Comparison of ENCODE assay signal across 10 cellular contexts in the genomic region with DNA sequence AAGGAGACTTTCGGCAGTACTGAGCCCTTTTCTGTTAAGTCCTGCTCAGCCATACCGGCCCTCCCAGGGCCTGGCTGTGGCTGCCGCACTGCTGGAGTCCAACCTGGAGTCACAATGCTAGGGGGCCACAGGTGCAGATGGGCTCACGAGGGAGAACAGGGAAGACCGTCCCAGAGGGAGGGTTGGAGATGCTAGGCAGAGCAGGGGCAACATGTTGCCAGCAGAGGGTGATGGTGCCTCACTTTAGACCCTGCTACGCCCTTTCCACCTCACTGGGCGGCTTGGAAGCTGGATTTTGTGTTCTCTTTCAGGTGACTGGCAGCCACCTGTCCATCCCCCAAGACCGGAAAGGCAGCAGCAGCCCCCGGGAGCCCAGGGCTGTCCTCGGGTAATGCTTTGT. TPM values are rescaled to one million over a fixed set of nuclear protein-coding genes. Genes with fewer than 3 reads are reported as not detected.
A peak's percentile ranks its signal among the peaks of the same experiment; 100 is the strongest.
DNase-seq lines count a peak whose midpoint lies in the region; ATAC-seq and TF ChIP-seq lines count a peak whose summit lies in the region.
"Not testable (repeated sequence)": the region's sequence is repeated elsewhere in the genome, so short reads cannot be mapped to it uniquely, and the experiment has no call there.
"Had no signal": no experiment of that assay in that cellular context is flagged by ENCODE, and none has a peak within 500 bp of the region (broad histone marks: within the 10 kb centered on the region; RNA-seq: fewer than 3 reads in every experiment).

No MANE protein-coding gene starts in this region.

- not testable (repeated sequence) for H3K79me2 ChIP-seq in SK-N-SH (ENCODE audit: insufficient read depth); fibroblast of lung (ENCODE audit: control insufficient read depth, insufficient read depth, low read length)

- TF ChIP-seq CTCF in SK-N-SH (IDR thresholded peaks at IDR 0.05) (peak; percentile 46), fibroblast of lung (conservative IDR thresholded peaks at IDR 0.05 in 1 of 2, IDR thresholded peaks at IDR 0.05 in 1 of 2; ENCODE audit: low read depth in 1 of 2, low read length in 2 of 2) (peak; percentile 33 to 34), lower lobe of right lung (IDR thresholded peaks at IDR 0.05) (peak; percentile 47)

- not testable (repeated sequence) for H3K4me2 ChIP-seq in SK-N-SH; fibroblast of lung (ENCODE audit: extremely low read depth, insufficient read depth, low read length)

- peaks cover 18% of the 10 kb centered on the region for H3K27me3 Mint-ChIP-seq in activated naive CD8-positive, alpha-beta T cell treated with anti-CD3 and anti-CD28 coated beads, Interleukin-2, amount 50 U/mL, for 24 hours

- H3K36me3 Mint-ChIP-seq in activated naive CD8-positive, alpha-beta T cell treated with anti-CD3 and anti-CD28 coated beads, Interleukin-2, amount 50 U/mL, for 24 hours (ENCODE audit: low read depth) = not testable (repeated sequence)

- not testable (repeated sequence) for H3K4me1 ChIP-seq in SK-N-SH (ENCODE audit: control insufficient read depth in 1 of 2, insufficient read depth in 2 of 2, low read depth in 1 of 2, low read length in 1 of 2); fibroblast of lung (ENCODE audit: control insufficient read depth, extremely low read depth, insufficient read depth, low read length); lower lobe of right lung

- not testable (repeated sequence) for H3K9ac ChIP-seq in SK-N-SH; fibroblast of lung (ENCODE audit: insufficient read depth, low read length)

- POLR2A ChIA-PET in SK-N-SH (lab: Yijun Ruan, JAX) = not testable (repeated sequence)

- H3K4me3 ChIP-seq in SK-N-SH (ENCODE audit: low read depth in 2 of 2, low read length in 1 of 2); fibroblast of lung (replicated peaks in 1 of 4; ENCODE audit: control extremely low read depth in 1 of 4, insufficient read depth in 1 of 4, low read depth in 3 of 4, low read length in 4 of 4); lower lobe of right lung: not testable (repeated sequence)

- H4K20me1 ChIP-seq in SK-N-SH (ENCODE audit: insufficient read depth); fibroblast of lung (ENCODE audit: control insufficient read depth, extremely low read depth, insufficient read depth, low read length): not testable (repeated sequence)

- intact Hi-C loops in lower lobe of right lung (cut with DNase I) = not testable (repeated sequence)

- CTCF ChIA-PET in SK-N-SH (lab: Yijun Ruan, JAX) = not testable (repeated sequence)

- not testable (repeated sequence) for H3K27ac ChIP-seq in SK-N-SH (ENCODE audit: low read depth in 2 of 2, low read length in 1 of 2); fibroblast of lung (ENCODE audit: insufficient read depth, low read length); lower lobe of right lung

- not testable (repeated sequence) for TF ChIP-seq EP300 in SK-N-SH (IDR thresholded peaks at IDR 0.05; ENCODE audit: borderline replicate concordance in 1 of 2, low read depth in 1 of 2, low read length in 1 of 2)

- H3K4me3 Mint-ChIP-seq in activated naive CD8-positive, alpha-beta T cell treated with anti-CD3 and anti-CD28 coated beads, Interleukin-2, amount 50 U/mL, for 24 hours = not testable (repeated sequence)

- DNase-seq in COLO829 (ENCODE audit: low spot score) (peak; percentile 10), NAMALWA (ENCODE audit: low spot score) (peak; percentile 12), SK-N-SH (peak; percentile 53), fibroblast of lung (ENCODE audit: low read depth in 2 of 2) (peak in 1 of 2 donors; percentile 2)
- DNase-seq in activated naive CD8-positive, alpha-beta T cell treated with anti-CD3 and anti-CD28 coated beads, Interleukin-2, amount 50 U/mL, for 24 hours; lower lobe of right lung: not testable (repeated sequence)
- DNase-seq in stimulated activated CD4-positive, alpha-beta T cell treated with anti-CD3 and anti-CD28 coated beads, Interleukin-4, amount 100 ng/mL, for 24 hours = peak; percentile 24

- H3K36me3 ChIP-seq in SK-N-SH (replicated peaks in 1 of 2; ENCODE audit: control insufficient read depth in 1 of 2, insufficient read depth in 2 of 2, low read length in 1 of 2); fibroblast of lung (ENCODE audit: control insufficient read depth, insufficient read depth, low read length); lower lobe of right lung: not testable (repeated sequence)

- H3K27ac Mint-ChIP-seq in activated naive CD8-positive, alpha-beta T cell treated with anti-CD3 and anti-CD28 coated beads, Interleukin-2, amount 50 U/mL, for 24 hours = not testable (repeated sequence)

- not testable (repeated sequence) for H3K9me3 ChIP-seq in SK-N-SH; fibroblast of lung (ENCODE audit: control insufficient read depth, insufficient read depth, low read depth, low read length); lower lobe of right lung

- H3K9me3 Mint-ChIP-seq in activated naive CD8-positive, alpha-beta T cell treated with anti-CD3 and anti-CD28 coated beads, Interleukin-2, amount 50 U/mL, for 24 hours = not testable (repeated sequence)

- peaks cover 21% of the 10 kb centered on the region for H3K4me1 Mint-ChIP-seq in activated naive CD8-positive, alpha-beta T cell treated with anti-CD3 and anti-CD28 coated beads, Interleukin-2, amount 50 U/mL, for 24 hours

- H3K9me2 ChIP-seq in SK-N-SH = not testable (repeated sequence)

- 0% methylated on average over 2 of the region's 10 CpGs for WGBS in SK-N-SH (ENCODE audit: low lambda C conversion rate)

- H3F3A ChIP-seq in SK-N-SH (replicated peaks; ENCODE audit: insufficient read depth) = not testable (repeated sequence)

- peak; percentile 48 for TF ChIP-seq RAD21 in SK-N-SH (IDR thresholded peaks at IDR 0.05; ENCODE audit: low read length)

- not testable (repeated sequence) for H2AFZ ChIP-seq in SK-N-SH (ENCODE audit: low read depth); fibroblast of lung (ENCODE audit: low read length)

- peaks cover 43% of the 10 kb centered on the region for H3K27me3 ChIP-seq in SK-N-SH (ENCODE audit: insufficient read depth)
- not testable (repeated sequence) for H3K27me3 ChIP-seq in fibroblast of lung (ENCODE audit: control insufficient read depth, insufficient read depth, low read length); lower lobe of right lung (ENCODE audit: low read depth)

- ATAC-seq in GM19463 (IDR thresholded peaks at IDR 0.05; ENCODE audit: unreplicated experiment) (peak; percentile 70), lower lobe of right lung (peak; percentile 69 to 85)
- ATAC-seq in activated naive CD8-positive, alpha-beta T cell treated with anti-CD3 and anti-CD28 coated beads, Interleukin-2, amount 50 U/mL, for 24 hours = peak; percentile 75

RNA-seq across cellular contexts. Expression of a gene that starts 48.1 kb away (rescaled TPM):
- polyA plus RNA-seq in SK-N-SH (2012; rRNA removed) (not detected in 2 replicates), fibroblast of lung (not detected in 2 replicates)
- polyA plus RNA-seq in SK-N-SH (2012; cell fraction: cytosol; rRNA removed) = 0.01 and 0.03 TPM in 2 replicates
- 0.06 TPM in 1 of 2 replicates, not detected in the other for polyA plus RNA-seq in SK-N-SH (2012; cell fraction: nucleus; rRNA removed)
- total RNA-seq in fibroblast of lung (not detected in 2 replicates), lower lobe of right lung (not detected)
- not detected in 2 replicates for polyA plus RNA-seq in fibroblast of lung (2012)
- not detected in 2 replicates for polyA minus RNA-seq in fibroblast of lung (ENCODE audit: low replicate concordance)
- total RNA-seq: right atrium auricular region had no signal
- polyA plus RNA-seq: immature natural killer cell had no signal

RNA-seq across cellular contexts. Expression of a gene that starts 51.6 kb away (rescaled TPM):
- polyA plus RNA-seq in SK-N-SH (2012; rRNA removed) (not detected in 2 replicates), fibroblast of lung (not detected in 2 replicates)
- not detected in 2 replicates for polyA plus RNA-seq in SK-N-SH (2012; cell fraction: cytosol; rRNA removed)
- polyA plus RNA-seq in SK-N-SH (2012; cell fraction: nucleus; rRNA removed) = not detected in 2 replicates
- total RNA-seq in fibroblast of lung (not detected in 2 replicates), lower lobe of right lung (1.9 TPM)
- not detected in 2 replicates for polyA plus RNA-seq in fibroblast of lung (2012)
- polyA minus RNA-seq in fibroblast of lung (ENCODE audit: low replicate concordance) = not detected in 2 replicates
